17 cellular contexts compared by ENCODE assay signal in genomic region chr17:63927464-63928171, GRCh38. TPM values are rescaled to one million over a fixed set of nuclear protein-coding genes. Genes with fewer than 3 reads are reported as not detected.
A peak's percentile ranks its signal among the peaks of the same experiment; 100 is the strongest.
DNase-seq lines count a peak whose midpoint lies in the region; ATAC-seq, FAIRE-seq and TF ChIP-seq lines count a peak whose summit lies in the region.
"Had no signal": no experiment of that assay in that cellular context is flagged by ENCODE, and none has a peak within 500 bp of the region (broad histone marks: within the 10 kb centered on the region; RNA-seq: fewer than 3 reads in every experiment).

No MANE protein-coding gene starts in this region.

- no peak overlapping the region for H2BK120ac ChIP-seq in trophoblast cell (ENCODE audit: insufficient read depth, low read length, poor library complexity)

- no peak overlapping the region for H4K91ac ChIP-seq in trophoblast cell (ENCODE audit: low read depth, low read length)

- peaks cover 20 to 33% (median 26%) of the 10 kb centered on the region in 11 experiments for H3K36me3 ChIP-seq in BLaER1 treated with 17β-estradiol and CSF1 and Interleukin-3, amounts not matched to agents 10 nM and 100 nM
- H3K36me3 ChIP-seq in K562 (ENCODE audit: control insufficient read depth, insufficient read depth, low read length) (no peaks in the 10 kb centered on the region), trophoblast cell (ENCODE audit: control insufficient read depth in 1 of 2, insufficient read depth in 2 of 2, low read length in 2 of 2) (no peaks in the 10 kb centered on the region)
- H3K36me3 ChIP-seq: breast epithelium, right atrium auricular region, transverse colon had no signal

- no peak overlapping the region for H2BK12ac ChIP-seq in trophoblast cell (ENCODE audit: low read length)

- DNase-seq in K562 (ENCODE audit: extremely low read depth in 1 of 4, low spot score in 3 of 4) (no peak), HPDE6-E6E7 (ENCODE audit: extremely low spot score) (no peak), NCI-H1092 treated with DMSO at 0.1 percent for 48 hours (lab: John Stamatoyannopoulos, UW) (no peak), trophoblast cell (no peak)
- DNase-seq: activated naive CD4-positive, alpha-beta T cell treated with anti-CD3 and anti-CD28 coated beads, Interleukin-2, amount 50 U/mL, for 16 hours; effector memory CD4-positive, alpha-beta T cell; foreskin fibroblast; IMR-90; mammary epithelial cell; NCI-H226; stimulated activated CD4-positive, alpha-beta T cell treated with anti-CD3 and anti-CD28 coated beads, Interleukin-2, amount 100 ng/mL, for 48 hours; transverse colon had no signal

- H3K4me3 ChIP-seq in BLaER1 treated with 17β-estradiol and CSF1 and Interleukin-3, amounts not matched to agents 10 nM and 100 nM: peak overlapping the region in 6 of 10 experiments; percentile 3 to 83 (median 40); a peak in 10 of 20 replicates
- no peak overlapping the region for H3K4me3 ChIP-seq in K562
- H3K4me3 ChIP-seq in trophoblast cell (ENCODE audit: low read depth, low read length): no peak overlapping the region
- H3K4me3 ChIP-seq: breast epithelium, right atrium auricular region, transverse colon had no signal

- no peak overlapping the region for H4K12ac ChIP-seq in trophoblast cell (ENCODE audit: low read depth, low read length)

- no peak for TF ChIP-seq POLR2A in K562 (conservative IDR thresholded peaks at IDR 0.05)

- peak overlapping the region in 9 of 11 experiments; percentile 17 to 87 (median 52); a peak in 14 of 22 replicates for H3K9ac ChIP-seq in BLaER1 treated with 17β-estradiol and CSF1 and Interleukin-3, amounts not matched to agents 10 nM and 100 nM
- H3K9ac ChIP-seq in K562 (ENCODE audit: insufficient read depth in 1 of 2, low read depth in 2 of 2, low read length in 2 of 2) (peak overlapping the region in 1 of 2 experiments; percentile 4; a peak in 1 of 4 replicates), trophoblast cell (ENCODE audit: low read length) (no peak overlapping the region)

- TF ChIP-seq CTCF in K562 (IDR thresholded peaks at IDR 0.05 in 2 of 3, conservative IDR thresholded peaks at IDR 0.05 in 1 of 3; ENCODE audit: insufficient read depth in 2 of 3, low read depth in 1 of 3, low read length in 3 of 3): no peak

- no peak for TF ChIP-seq RAD21 in K562 (CRISPR knock-in tag; conservative IDR thresholded peaks at IDR 0.05 in 1 of 2, IDR thresholded peaks at IDR 0.05 in 1 of 2)

- no peak overlapping the region for H2AK5ac ChIP-seq in trophoblast cell (ENCODE audit: low read length)

- no peak overlapping the region for H3K18ac ChIP-seq in trophoblast cell (ENCODE audit: low read length)

- TF ChIP-seq EP300 in K562 (IDR thresholded peaks at IDR 0.05; ENCODE audit: low read length): no peak

- intact Hi-C loops in K562 (cut with micrococcal nuclease): no loop called here

- 18% methylated on average over 6 of the region's 8 CpGs for WGBS in K562 (ENCODE audit: insufficient coverage, low coverage, missing lambda C conversion rate)
- WGBS in trophoblast cell (ENCODE audit: extremely low coverage, insufficient coverage, insufficient read length): no CpG with 5 or more reads among the region's 8 CpGs

- peaks cover 0 to 35% (median 27%) of the 10 kb centered on the region in 11 experiments; a peak in 16 of 22 replicates for H4K20me1 ChIP-seq in BLaER1 treated with 17β-estradiol and CSF1 and Interleukin-3, amounts not matched to agents 10 nM and 100 nM
- no peaks in the 10 kb centered on the region for H4K20me1 ChIP-seq in K562 (replicated peaks; ENCODE audit: control insufficient read depth, insufficient read depth, low read length)

- H3K9me3 ChIP-seq in BLaER1 treated with 17β-estradiol and CSF1 and Interleukin-3, amounts not matched to agents 10 nM and 100 nM (replicated peaks in 1 of 11): peaks cover 0 to 7% (median 0%) of the 10 kb centered on the region in 11 experiments; a peak in 3 of 22 replicates
- H3K9me3 ChIP-seq in K562 (replicated peaks; ENCODE audit: control insufficient read depth, insufficient read depth, low read depth, low read length) (no peaks in the 10 kb centered on the region), trophoblast cell (ENCODE audit: insufficient read depth, low read depth, low read length) (peaks cover 2% of the 10 kb centered on the region)
- H3K9me3 ChIP-seq: breast epithelium, right atrium auricular region, transverse colon had no signal

- H3K79me1 ChIP-seq in trophoblast cell (ENCODE audit: low read length): no peaks in the 10 kb centered on the region

- no peak overlapping the region for H3K4ac ChIP-seq in trophoblast cell (ENCODE audit: low read depth, low read length)

- no peaks in the 10 kb centered on the region for H3K9me1 ChIP-seq in K562 (ENCODE audit: control insufficient read depth, insufficient read depth, low read length)

- CTCF ChIA-PET in K562 (lab: Yijun Ruan, JAX; ENCODE audit: low intra/inter-chr PET ratio): no interaction called here

- no TSS peak for BruUV-seq in K562 (replicated peaks; lab: Mats Ljungman, UMichigan)

- ATAC-seq in GM21447 (IDR thresholded peaks at IDR 0.05; ENCODE audit: unreplicated experiment) (peak; percentile 28), K562 (no peak)

- FAIRE-seq in K562 (lab: Jason Lieb, UNC): no peak

- H2BK5ac ChIP-seq in trophoblast cell (ENCODE audit: low read depth, low read length, poor library complexity): no peak overlapping the region

- H2AFZ ChIP-seq in K562 (ENCODE audit: low read depth, low read length) (no peak overlapping the region), trophoblast cell (ENCODE audit: insufficient read depth, low read length, poor library complexity) (no peak overlapping the region)

- H3K4me1 ChIP-seq in BLaER1 treated with 17β-estradiol and CSF1 and Interleukin-3, amounts not matched to agents 10 nM and 100 nM: peaks cover 69 to 100% (median 93%) of the 10 kb centered on the region in 10 experiments
- H3K4me1 ChIP-seq in K562 (replicated peaks in 1 of 2; ENCODE audit: control insufficient read depth in 2 of 2, insufficient read depth in 2 of 2, low read length in 2 of 2) (peaks cover 0 to 33% of the 10 kb centered on the region in 2 experiments; a peak in 2 of 5 replicates), trophoblast cell (ENCODE audit: control insufficient read depth in 1 of 2, insufficient read depth in 2 of 2, low read length in 2 of 2) (no peaks in the 10 kb centered on the region)
- H3K4me1 ChIP-seq: breast epithelium had no signal

- H3K27ac ChIP-seq in BLaER1 treated with 17β-estradiol and CSF1 and Interleukin-3, amounts not matched to agents 10 nM and 100 nM: peak overlapping the region in 8 of 11 experiments; percentile 7 to 87 (median 68); a peak in 15 of 22 replicates
- H3K27ac ChIP-seq in K562 (ENCODE audit: extremely low read depth, low read depth, low read length) (no peak overlapping the region), trophoblast cell (ENCODE audit: low read depth, low read length) (no peak overlapping the region)
- H3K27ac ChIP-seq: breast epithelium, right atrium auricular region, transverse colon had no signal

- H3K23ac ChIP-seq in trophoblast cell (ENCODE audit: low read length): no peak overlapping the region

- no peak overlapping the region for H4K8ac ChIP-seq in trophoblast cell (ENCODE audit: low read depth, low read length)

- POLR2A ChIA-PET in K562 (lab: Yijun Ruan, JAX): no interaction called here

- H3K79me2 ChIP-seq in K562 (ENCODE audit: control insufficient read depth, insufficient read depth, low read length) (no peaks in the 10 kb centered on the region), trophoblast cell (ENCODE audit: control insufficient read depth, insufficient read depth, low read length, poor library complexity) (no peaks in the 10 kb centered on the region)

- no peak overlapping the region for H3K14ac ChIP-seq in trophoblast cell (ENCODE audit: low read length)

- H3K27me3 ChIP-seq in BLaER1 treated with 17β-estradiol and CSF1 and Interleukin-3, amounts not matched to agents 10 nM and 100 nM: no peaks in the 10 kb centered on the region
- H3K27me3 ChIP-seq in K562 (ENCODE audit: control insufficient read depth in 2 of 2, insufficient read depth in 2 of 2, low read length in 2 of 2): peaks cover 0 to 9% of the 10 kb centered on the region in 2 experiments; a peak in 2 of 5 replicates
- no peaks in the 10 kb centered on the region for H3K27me3 ChIP-seq in trophoblast cell (ENCODE audit: insufficient read depth, low read length)
- H3K27me3 ChIP-seq: breast epithelium, right atrium auricular region, transverse colon had no signal

- peak overlapping the region; percentile 89 to 99 (median 98) for H3K4me2 ChIP-seq in BLaER1 treated with 17β-estradiol and CSF1 and Interleukin-3, amounts not matched to agents 10 nM and 100 nM
- H3K4me2 ChIP-seq in K562 (ENCODE audit: insufficient read depth, low read length) (no peak overlapping the region), trophoblast cell (ENCODE audit: low read length) (no peak overlapping the region)

- in situ Hi-C loops in K562 (cut with MboI): no loop called here

RNA-seq across cellular contexts. Expression of gene CD79B, which starts 4.5 kb away (rescaled TPM):
- total RNA-seq in K562 (2011; cell fraction: chromatin; rRNA removed; ENCODE audit: low replicate concordance): not detected in 2 replicates
- total RNA-seq in K562 (2011; cell fraction: nucleolus; rRNA removed): not detected in 2 replicates
- total RNA-seq in K562 (2011; cell fraction: nucleoplasm; rRNA removed): 0.59 TPM in 1 of 2 replicates, not detected in the other
- not detected in 2 replicates for total RNA-seq in K562 (2014; rRNA removed)
- total RNA-seq in K562 (2014; rRNA removed; fragmentation: Illumina TruSeq; extraction: Trizol): 0.44 TPM in 1 of 2 replicates, not detected in the other
- not detected in 2 replicates for total RNA-seq in K562 (2015; rRNA removed; fragmentation: Illumina TruSeq; extraction: Trizol)
- 0.38 and 0.62 TPM in 2 replicates for total RNA-seq in K562 (2021)
- polyA plus RNA-seq in K562 (2011; rRNA removed): 0.34 and 0.50 TPM in 2 replicates
- polyA plus RNA-seq in K562 (2011; cell fraction: cytosol; rRNA removed): 0.36 and 0.80 TPM in 2 replicates
- polyA plus RNA-seq in K562 (2011; cell fraction: nucleus; rRNA removed): 0.38 and 0.46 TPM in 2 replicates
- 0.86 and 0.99 TPM in 2 replicates for polyA plus RNA-seq in K562 (2012)
- polyA plus RNA-seq in K562 (2014; fragmentation: Illumina TruSeq; extraction: Trizol): 0.12 and 0.39 TPM in 2 replicates
- polyA plus RNA-seq in K562 (2014; fragmentation: Nextera tagmentation; extraction: Ambion mirVana): under 1 TPM; 0.15 to 0.18 TPM
- polyA plus RNA-seq in K562 (2014; rRNA removed): 0.57 TPM in 1 of 2 replicates, not detected in the other
- polyA minus RNA-seq in K562 (2011; rRNA and poly(A)+ RNA removed): not detected in 2 replicates
- polyA minus RNA-seq in K562 (2011; cell fraction: cytosol; rRNA and poly(A)+ RNA removed): not detected in 2 replicates
- polyA minus RNA-seq in K562 (2011; cell fraction: nucleus; rRNA and poly(A)+ RNA removed): not detected in 2 replicates
- polyA plus RNA-seq in trophoblast cell (2013): 0.16 and 0.24 TPM in 2 replicates
- total RNA-seq: IMR-90 had no signal
- polyA plus RNA-seq: IMR-90 had no signal

RNA-seq across cellular contexts. Expression of gene GH1, which starts 9.0 kb away (rescaled TPM):
- not detected in 2 replicates for total RNA-seq in K562 (2011; cell fraction: chromatin; rRNA removed; ENCODE audit: low replicate concordance)
- total RNA-seq in K562 (2011; cell fraction: nucleolus; rRNA removed): not detected in 2 replicates
- total RNA-seq in K562 (2011; cell fraction: nucleoplasm; rRNA removed): not detected in 2 replicates
- total RNA-seq in K562 (2014; rRNA removed): not detected in 2 replicates
- not detected in 2 replicates for total RNA-seq in K562 (2014; rRNA removed; fragmentation: Illumina TruSeq; extraction: Trizol)
- total RNA-seq in K562 (2015; rRNA removed; fragmentation: Illumina TruSeq; extraction: Trizol): not detected in 2 replicates
- total RNA-seq in K562 (2021): not detected in 2 replicates
- polyA plus RNA-seq in K562 (2011; rRNA removed): not detected in 2 replicates
- polyA plus RNA-seq in K562 (2011; cell fraction: cytosol; rRNA removed): not detected in 2 replicates
- not detected in 2 replicates for polyA plus RNA-seq in K562 (2011; cell fraction: nucleus; rRNA removed)
- polyA plus RNA-seq in K562 (2012): not detected in 2 replicates
- not detected in 2 replicates for polyA plus RNA-seq in K562 (2014; fragmentation: Illumina TruSeq; extraction: Trizol)
- polyA plus RNA-seq in K562 (2014; fragmentation: Nextera tagmentation; extraction: Ambion mirVana): not detected
- polyA plus RNA-seq in K562 (2014; rRNA removed): not detected in 2 replicates
- polyA minus RNA-seq in K562 (2011; rRNA and poly(A)+ RNA removed): not detected in 2 replicates
- not detected in 2 replicates for polyA minus RNA-seq in K562 (2011; cell fraction: cytosol; rRNA and poly(A)+ RNA removed)
- not detected in 2 replicates for polyA minus RNA-seq in K562 (2011; cell fraction: nucleus; rRNA and poly(A)+ RNA removed)
- 0.16 and 0.29 TPM in 2 replicates for polyA plus RNA-seq in trophoblast cell (2013)
- total RNA-seq: breast epithelium, IMR-90, mammary epithelial cell, neural crest cell, right atrium auricular region, transverse colon had no signal
- polyA plus RNA-seq: IMR-90, mammary epithelial cell had no signal

RNA-seq across cellular contexts. Expression of gene CSHL1, which starts 16.6 kb away (rescaled TPM):
- not detected in 2 replicates for total RNA-seq in K562 (2011; cell fraction: chromatin; rRNA removed; ENCODE audit: low replicate concordance)
- total RNA-seq in K562 (2011; cell fraction: nucleolus; rRNA removed): not detected in 2 replicates
- not detected in 2 replicates for total RNA-seq in K562 (2011; cell fraction: nucleoplasm; rRNA removed)
- not detected in 2 replicates for total RNA-seq in K562 (2014; rRNA removed)
- total RNA-seq in K562 (2014; rRNA removed; fragmentation: Illumina TruSeq; extraction: Trizol): not detected in 2 replicates
- not detected in 2 replicates for total RNA-seq in K562 (2015; rRNA removed; fragmentation: Illumina TruSeq; extraction: Trizol)
- total RNA-seq in K562 (2021): not detected in 2 replicates
- polyA plus RNA-seq in K562 (2011; rRNA removed): not detected in 2 replicates
- not detected in 2 replicates for polyA plus RNA-seq in K562 (2011; cell fraction: cytosol; rRNA removed)
- not detected in 2 replicates for polyA plus RNA-seq in K562 (2011; cell fraction: nucleus; rRNA removed)
- polyA plus RNA-seq in K562 (2012): not detected in 2 replicates
- not detected in 2 replicates for polyA plus RNA-seq in K562 (2014; fragmentation: Illumina TruSeq; extraction: Trizol)
- not detected for polyA plus RNA-seq in K562 (2014; fragmentation: Nextera tagmentation; extraction: Ambion mirVana)
- not detected in 2 replicates for polyA plus RNA-seq in K562 (2014; rRNA removed)
- not detected in 2 replicates for polyA minus RNA-seq in K562 (2011; rRNA and poly(A)+ RNA removed)
- not detected in 2 replicates for polyA minus RNA-seq in K562 (2011; cell fraction: cytosol; rRNA and poly(A)+ RNA removed)
- not detected in 2 replicates for polyA minus RNA-seq in K562 (2011; cell fraction: nucleus; rRNA and poly(A)+ RNA removed)
- polyA plus RNA-seq in trophoblast cell (2013): not detected in 2 replicates
- total RNA-seq: breast epithelium, IMR-90, mammary epithelial cell, neural crest cell, right atrium auricular region, transverse colon had no signal
- polyA plus RNA-seq: IMR-90, mammary epithelial cell had no signal

RNA-seq across cellular contexts. Expression of gene CSH1, which starts 31.2 kb away (rescaled TPM):
- total RNA-seq in K562 (2011; cell fraction: chromatin; rRNA removed; ENCODE audit: low replicate concordance): not detected in 2 replicates
- total RNA-seq in K562 (2011; cell fraction: nucleolus; rRNA removed): not detected in 2 replicates
- total RNA-seq in K562 (2011; cell fraction: nucleoplasm; rRNA removed): not detected in 2 replicates
- total RNA-seq in K562 (2014; rRNA removed) (not detected in 2 replicates), K562 (2014; rRNA removed; fragmentation: Illumina TruSeq; extraction: Trizol) (not detected in 2 replicates), K562 (2015; rRNA removed; fragmentation: Illumina TruSeq; extraction: Trizol) (not detected in 2 replicates), K562 (2021) (not detected in 2 replicates)
- polyA plus RNA-seq in K562 (2011; rRNA removed) (not detected in 2 replicates), K562 (2014; fragmentation: Illumina TruSeq; extraction: Trizol) (not detected in 2 replicates), K562 (2014; fragmentation: Nextera tagmentation; extraction: Ambion mirVana) (not detected), K562 (2014; rRNA removed) (not detected in 2 replicates)
- not detected in 2 replicates for polyA plus RNA-seq in K562 (2011; cell fraction: cytosol; rRNA removed)
- not detected in 2 replicates for polyA plus RNA-seq in K562 (2011; cell fraction: nucleus; rRNA removed)
- polyA plus RNA-seq in K562 (2012): 0.25 TPM in 1 of 2 replicates, not detected in the other
- polyA minus RNA-seq in K562 (2011; rRNA and poly(A)+ RNA removed): not detected in 2 replicates
- polyA minus RNA-seq in K562 (2011; cell fraction: cytosol; rRNA and poly(A)+ RNA removed): not detected in 2 replicates
- not detected in 2 replicates for polyA minus RNA-seq in K562 (2011; cell fraction: nucleus; rRNA and poly(A)+ RNA removed)
- 0.08 TPM in 1 of 2 replicates, not detected in the other for polyA plus RNA-seq in trophoblast cell (2013)
- total RNA-seq: breast epithelium, IMR-90, mammary epithelial cell, neural crest cell, right atrium auricular region, transverse colon had no signal
- polyA plus RNA-seq: IMR-90, mammary epithelial cell had no signal

RNA-seq across cellular contexts. Expression of gene SCN4A, which starts 45.1 kb away (rescaled TPM):
- 2.2 and 9.7 TPM in 2 replicates for total RNA-seq in K562 (2011; cell fraction: chromatin; rRNA removed; ENCODE audit: low replicate concordance)
- 4.7 and 5.7 TPM in 2 replicates for total RNA-seq in K562 (2011; cell fraction: nucleolus; rRNA removed)
- total RNA-seq in K562 (2011; cell fraction: nucleoplasm; rRNA removed): 2.8 and 3.1 TPM in 2 replicates
- total RNA-seq in K562 (2014; rRNA removed) (1.6 and 1.8 TPM in 2 replicates), K562 (2014; rRNA removed; fragmentation: Illumina TruSeq; extraction: Trizol) (0.73 and 1.4 TPM in 2 replicates), K562 (2015; rRNA removed; fragmentation: Illumina TruSeq; extraction: Trizol) (0.08 and 0.29 TPM in 2 replicates), K562 (2021) (1.1 and 1.4 TPM in 2 replicates)
- polyA plus RNA-seq in K562 (2011; rRNA removed) (0.50 and 0.60 TPM in 2 replicates), K562 (2014; fragmentation: Illumina TruSeq; extraction: Trizol) (1.9 and 4.6 TPM in 2 replicates), K562 (2014; fragmentation: Nextera tagmentation; extraction: Ambion mirVana) (1 to 10 TPM; 1.7 to 2.6 TPM), K562 (2014; rRNA removed) (0.54 and 2.1 TPM in 2 replicates)
- polyA plus RNA-seq in K562 (2011; cell fraction: cytosol; rRNA removed): 0.21 and 0.37 TPM in 2 replicates
- polyA plus RNA-seq in K562 (2011; cell fraction: nucleus; rRNA removed): 0.91 and 1.9 TPM in 2 replicates
- 0.78 and 3.2 TPM in 2 replicates for polyA plus RNA-seq in K562 (2012)
- polyA minus RNA-seq in K562 (2011; rRNA and poly(A)+ RNA removed): 1.5 and 2.6 TPM in 2 replicates
- not detected in 2 replicates for polyA minus RNA-seq in K562 (2011; cell fraction: cytosol; rRNA and poly(A)+ RNA removed)
- polyA minus RNA-seq in K562 (2011; cell fraction: nucleus; rRNA and poly(A)+ RNA removed): 3.4 and 4.6 TPM in 2 replicates
- 0.11 and 0.18 TPM in 2 replicates for polyA plus RNA-seq in trophoblast cell (2013)
- total RNA-seq: IMR-90, mammary epithelial cell had no signal
- polyA plus RNA-seq: IMR-90 had no signal

Comparison
In these comparisons a context has a peak if more than half of its experiments do, and no peak if none do; other contexts are left out.
1. H3K27ac ChIP-seq: peak in BLaER1 treated with 17β-estradiol and CSF1 and Interleukin-3, amounts not matched to agents 10 nM and 100 nM (8 of 11); none in K562 (single experiment) and trophoblast cell (single experiment).
2. H3K4me2 ChIP-seq: peak in BLaER1 treated with 17β-estradiol and CSF1 and Interleukin-3, amounts not matched to agents 10 nM and 100 nM (11 of 11); none in K562 (single experiment) and trophoblast cell (single experiment).
3. H3K4me3 ChIP-seq: peak in BLaER1 treated with 17β-estradiol and CSF1 and Interleukin-3, amounts not matched to agents 10 nM and 100 nM (6 of 10); none in K562 (single experiment) and trophoblast cell (single experiment).